Comparison of ENCODE assay signal across 22 cellular contexts in the genomic region with DNA sequence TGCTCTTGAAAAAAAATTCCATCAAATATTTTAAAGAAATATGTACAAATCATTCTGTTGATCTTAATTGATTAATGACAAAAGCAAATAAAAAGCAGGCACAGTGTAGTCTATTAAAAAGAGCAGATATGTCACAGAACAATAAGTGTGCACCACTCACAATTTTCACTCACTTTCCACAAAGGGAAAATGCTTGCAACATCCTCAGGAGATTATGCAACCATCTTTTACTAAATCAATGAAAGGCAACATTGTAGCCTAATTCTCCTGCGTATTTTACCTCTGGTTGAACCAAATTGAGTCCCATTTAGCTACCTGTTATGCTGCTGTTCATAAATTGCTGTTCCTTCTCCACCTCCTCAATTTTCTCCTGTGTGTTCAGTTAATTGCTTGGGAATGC.
"Had no signal": no experiment of that assay in that cellular context is flagged by ENCODE, and none has a peak within 500 bp of the region (broad histone marks: within the 10 kb centered on the region; RNA-seq: fewer than 3 reads in every experiment).

No MANE protein-coding gene starts in this region.

- DNase-seq: activated CD4-positive, alpha-beta T cell treated with anti-CD3 and anti-CD28 coated beads for 36 hours; activated CD4-positive, alpha-beta T cell treated with anti-CD3 and anti-CD28 coated beads, Interleukin-2, amount 50 U/mL, for 4 hours; activated CD4-positive, CD25-positive, alpha-beta regulatory T cell; activated effector memory CD4-positive, alpha-beta T cell treated with anti-CD3 and anti-CD28 coated beads, Interleukin-2, amount 50 U/mL, for 16 hours; activated naive CD4-positive, alpha-beta T cell treated with anti-CD3 and anti-CD28 coated beads, Interleukin-2, amount 10 ng/mL, durations not matched to agents 7 days and 5 days; activated naive CD8-positive, alpha-beta T cell treated with anti-CD3 and anti-CD28 coated beads, Interleukin-2, amount 10 ng/mL, durations not matched to agents 7 days and 5 days; amygdala; central memory CD4-positive, alpha-beta T cell; endodermal cell; gastrocnemius medialis; glutamatergic neuron; kidney; midbrain; naive thymus-derived CD8-positive, alpha-beta T cell; occipital lobe; psoas muscle; stimulated activated CD4-positive, alpha-beta T cell treated with anti-CD3 and anti-CD28 coated beads, Interleukin-15, amount 100 ng/mL, for 24 hours; stimulated activated CD4-positive, alpha-beta T cell treated with anti-CD3 and anti-CD28 coated beads, Interleukin-2, amount 100 ng/mL, for 24 hours; stimulated activated naive B cell treated with anti-CD40 and anti-IgM and Interleukin-4, amounts not matched to agents 10 μg/mL and 1 μg/mL and 100 μg/mL, for 72 hours; stomach; thyroid gland; upper lobe of left lung had no signal
